11 cellular contexts compared by ENCODE assay signal in genomic region chr15:51735211-51735610, GRCh38. TPM values are rescaled to one million over a fixed set of nuclear protein-coding genes. Genes with fewer than 3 reads are reported as not detected.
DNase-seq lines count a peak whose midpoint lies in the region; ATAC-seq, FAIRE-seq and TF ChIP-seq lines count a peak whose summit lies in the region.
"Had no signal": no experiment of that assay in that cellular context is flagged by ENCODE, and none has a peak within 500 bp of the region (broad histone marks: within the 10 kb centered on the region; RNA-seq: fewer than 3 reads in every experiment).

No MANE protein-coding gene starts in this region.

- H3K4me3 ChIP-seq in GM12875 (ENCODE audit: low read depth, low read length) = peak overlapping the region; percentile 16
- H3K4me3 ChIP-seq in fibroblast of pulmonary artery (replicated peaks; ENCODE audit: low read depth, low read length) = no peak overlapping the region

- H3K27me3 Mint-ChIP-seq in CD14-positive monocyte (ENCODE audit: low read depth in 3 of 3) (peaks cover 0 to 4% (median 2%) of the 10 kb centered on the region in 3 donors), T-cell (no peaks in the 10 kb centered on the region)

- DNase-seq in CD14-positive monocyte (ENCODE audit: low spot score) (no peak), T-cell (peak in 20 of 34 experiments; percentile 9 to 54 (median 32)), fibroblast of pulmonary artery (ENCODE audit: low read depth) (no peak), NCI-H510A treated with DMSO at 0.1 percent for 48 hours (lab: John Stamatoyannopoulos, UW) (no peak), RCC 7860 (ENCODE audit: low spot score) (no peak), GM03348 (ENCODE audit: low spot score) (no peak)
- DNase-seq: EL, small intestine had no signal

- intact Hi-C loops in CD14-positive monocyte (cut with micrococcal nuclease) = loop anchor here in 1 of 2 donors (10.0 kb wide), 1 partner anchor 110 kb away; the partner anchor contains the start of gene DMXL2

- H3K9me3 Mint-ChIP-seq in CD14-positive monocyte (no peaks in the 10 kb centered on the region), T-cell (no peaks in the 10 kb centered on the region)

- peak overlapping the region in 5 of 7 donors; percentile 32 to 91 (median 54) for H3K27ac Mint-ChIP-seq in CD14-positive monocyte
- H3K27ac Mint-ChIP-seq in T-cell = peak overlapping the region; percentile 95 to 97

- ATAC-seq in T-cell (replicated peaks in 1 of 4) = peak in 2 of 4 experiments; percentile 13 to 32
- ATAC-seq in GM19467 (IDR thresholded peaks at IDR 0.05; ENCODE audit: unreplicated experiment) = no peak
- ATAC-seq: left lobe of liver had no signal

- H3K4me1 Mint-ChIP-seq in CD14-positive monocyte (peaks cover 71% of the 10 kb centered on the region), T-cell (peaks cover 80 to 86% (median 83%) of the 10 kb centered on the region in 3 donors)

- FAIRE-seq in RCC 7860 (lab: Jason Lieb, UNC) = no peak
- FAIRE-seq: small intestine had no signal

- CTCF ChIA-PET in T-cell (lab: Charles Lee) = interaction anchor here (0.8 to 2.9 kb wide), 4 partner anchors 12 to 42 kb away, joined by 3 to 20 read pairs (median 8); no protein-coding TSS in a partner anchor

- POLR2A ChIA-PET in T-cell (lab: Charles Lee) = no interaction called here

- peaks cover 28 to 38% of the 10 kb centered on the region in 2 donors for H3K36me3 Mint-ChIP-seq in CD14-positive monocyte
- H3K36me3 Mint-ChIP-seq in T-cell = peaks cover 16% of the 10 kb centered on the region

- H3K4me3 Mint-ChIP-seq in CD14-positive monocyte (peak overlapping the region; percentile 1 to 30), T-cell (peak overlapping the region; percentile 85 to 91 (median 90))

- TF ChIP-seq CTCF in CD14-positive monocyte (IDR thresholded peaks at IDR 0.05) (no peak), GM12875 (IDR thresholded peaks at IDR 0.05; ENCODE audit: borderline replicate concordance, insufficient read depth, low read depth, low read length) (peak; percentile 43; the same call in 1 of the 2 replicates), fibroblast of pulmonary artery (IDR thresholded peaks at IDR 0.05; ENCODE audit: low read length, missing control alignments) (peak; percentile 10)

RNA-seq across cellular contexts. Expression of gene LYSMD2, which starts 2.2 kb away (rescaled TPM):
- 10 to 100 TPM; 50.5 to 64.7 TPM for polyA plus RNA-seq in CD14-positive monocyte
- total RNA-seq in T-cell = 10 to 100 TPM; 16.6 to 36.2 (median 26.2) TPM

RNA-seq across cellular contexts. Expression of gene TMOD2, which starts 16.2 kb away (rescaled TPM):
- 1 to 10 TPM; 5.8 to 6.2 TPM for polyA plus RNA-seq in CD14-positive monocyte
- 10 to 100 TPM; 10.9 to 17.2 (median 16.8) TPM for total RNA-seq in T-cell

RNA-seq across cellular contexts. Expression of gene SCG3, which starts 53.9 kb away (rescaled TPM):
- polyA plus RNA-seq in CD14-positive monocyte = not detected
- under 1 TPM in 2 of 5 donors, not detected in 3; 0.07 to 0.16 TPM for total RNA-seq in T-cell
- total RNA-seq: left lobe of liver had no signal

Comparison
In these comparisons a context has a peak if more than half of its experiments do, and no peak if none do; other contexts are left out.
1. DNase-seq: peak in T-cell (20 of 34); none in CD14-positive monocyte (single experiment), fibroblast of pulmonary artery (single experiment), NCI-H510A treated with DMSO at 0.1 percent for 48 hours (single experiment), RCC 7860 (single experiment) and GM03348 (single experiment).